In genomic region chr10:30386801-30387588, GRCh38 we compare ENCODE assay signal across 18 cellular contexts. TPM values are rescaled to one million over a fixed set of nuclear protein-coding genes. Genes with fewer than 3 reads are reported as not detected.
A peak's percentile ranks its signal among the peaks of the same experiment; 100 is the strongest.
DNase-seq lines count a peak whose midpoint lies in the region; ATAC-seq, FAIRE-seq and TF ChIP-seq lines count a peak whose summit lies in the region.
"Had no signal": no experiment of that assay in that cellular context is flagged by ENCODE, and none has a peak within 500 bp of the region (broad histone marks: within the 10 kb centered on the region; RNA-seq: fewer than 3 reads in every experiment).

No MANE protein-coding gene starts in this region.

- H3K27ac ChIP-seq in gastroesophageal sphincter, result no peak overlapping the region
- H3K27ac ChIP-seq: stomach had no signal

- FAIRE-seq in RCC 7860 (lab: Jason Lieb, UNC), result peak; percentile 97
- FAIRE-seq: endometrium had no signal

- no peaks in the 10 kb centered on the region for H3K9me3 ChIP-seq in gastroesophageal sphincter
- H3K9me3 ChIP-seq: stomach had no signal

- no peaks in the 10 kb centered on the region for H3K27me3 ChIP-seq in gastroesophageal sphincter
- H3K27me3 ChIP-seq: stomach had no signal

- H3K36me3 ChIP-seq in gastroesophageal sphincter, result no peaks in the 10 kb centered on the region
- H3K36me3 ChIP-seq: stomach had no signal

- TF ChIP-seq CTCF in fibroblast of mammary gland (conservative IDR thresholded peaks at IDR 0.05; ENCODE audit: control insufficient read depth, insufficient read depth, low read depth, low read length), result no peak
- no peak for TF ChIP-seq CTCF in gastroesophageal sphincter (IDR thresholded peaks at IDR 0.05)

- TF ChIP-seq EP300 in gastroesophageal sphincter (IDR thresholded peaks at IDR 0.05), result no peak

- TF ChIP-seq POLR2A in gastroesophageal sphincter (IDR thresholded peaks at IDR 0.05), result no peak

- H3K4me1 ChIP-seq in gastroesophageal sphincter, result peaks cover 0 to 7% (median 0%) of the 10 kb centered on the region in 3 donors

- ATAC-seq in GM21381 (IDR thresholded peaks at IDR 0.05; ENCODE audit: unreplicated experiment), result no peak
- ATAC-seq in gastroesophageal sphincter, result no peak

- H3K4me3 ChIP-seq in fibroblast of mammary gland (ENCODE audit: control insufficient read depth, low read depth, low read length), result no peak overlapping the region
- H3K4me3 ChIP-seq in gastroesophageal sphincter, result no peak overlapping the region
- H3K4me3 ChIP-seq: stomach had no signal

- 100% methylated on average over 1 of the region's 13 CpGs for WGBS in gastroesophageal sphincter (ENCODE audit: low coverage in 1 of 2), 2 donors

- DNase-seq in A172 (ENCODE audit: low spot score) (peak; percentile 67), HCEC 1CT (peak; percentile 13), RCC 7860 (ENCODE audit: low spot score) (peak; percentile 97), fibroblast of mammary gland (ENCODE audit: low read depth) (peak; percentile 22), amniotic stem cell (lab: John Stamatoyannopoulos, UW) (no peak), D341Med (ENCODE audit: low spot score) (no peak)
- DNase-seq: activated CD4-positive, CD25-positive, alpha-beta regulatory T cell; activated gamma-delta T cell; aorta; foreskin melanocyte; IMR-90; NCI-H1105; NCI-H524 treated with DMSO at 0.1 percent for 48 hours; stimulated activated CD4-positive, alpha-beta T cell treated with anti-CD3 and anti-CD28 coated beads, Interleukin-2, amount 100 ng/mL, for 24 hours; stomach had no signal

RNA-seq across cellular contexts. Expression of gene MTPAP, which starts 37.9 kb away (rescaled TPM):
- 21.0 and 22.7 TPM in 2 replicates for total RNA-seq in A172 (2014; rRNA removed; shearing (Covaris generic))
- 10 to 100 TPM; 13.6 to 19.9 (median 15.4) TPM for total RNA-seq in gastroesophageal sphincter

RNA-seq across cellular contexts. Expression of gene MAP3K8, which starts 47.0 kb away (rescaled TPM):
- total RNA-seq in A172 (2014; rRNA removed; shearing (Covaris generic)), result 12.4 and 14.9 TPM in 2 replicates
- total RNA-seq in gastroesophageal sphincter, result 10 to 100 TPM; 18.4 to 63.8 (median 28.5) TPM

Comparison
In these comparisons a context has a peak if more than half of its experiments do, and no peak if none do; other contexts are left out.
1. DNase-seq: peak in A172 (single experiment), HCEC 1CT (single experiment), RCC 7860 (single experiment) and fibroblast of mammary gland (single experiment); none in amniotic stem cell (single experiment) and D341Med (single experiment).